10 cellular contexts compared by ENCODE assay signal in genomic region chr9:110340306-110340705, GRCh38. TPM values are rescaled to one million over a fixed set of nuclear protein-coding genes. Genes with fewer than 3 reads are reported as not detected.
DNase-seq lines count a peak whose midpoint lies in the region; ATAC-seq and TF ChIP-seq lines count a peak whose summit lies in the region.
"Had no signal": no experiment of that assay in that cellular context is flagged by ENCODE, and none has a peak within 500 bp of the region (broad histone marks: within the 10 kb centered on the region; RNA-seq: fewer than 3 reads in every experiment).

No MANE protein-coding gene starts in this region.

- POLR2A ChIA-PET in activated CD4-positive, alpha-beta T cell treated with anti-CD3 and anti-CD28 coated beads, Interleukin-2, amount 10 ng/mL, durations not matched to agents 7 days and 5 days (lab: Charles Lee) = no interaction called here

- H3K4me3 ChIP-seq in WERI-Rb-1 (ENCODE audit: low read depth, low read length) = no peak overlapping the region

- H3K9me3 ChIP-seq in WERI-Rb-1 (ENCODE audit: severe bottlenecking) = peaks cover 7% of the 10 kb centered on the region

- H3K4me3 Mint-ChIP-seq in Calu3 (ENCODE audit: low read depth, unreplicated experiment) = no peak overlapping the region
- no peak overlapping the region for H3K4me3 Mint-ChIP-seq in activated CD4-positive, alpha-beta T cell treated with anti-CD3 and anti-CD28 coated beads, Interleukin-2, amount 10 ng/mL, durations not matched to agents 7 days and 5 days
- H3K4me3 Mint-ChIP-seq: activated CD8-positive, alpha-beta T cell treated with anti-CD3 and anti-CD28 coated beads, Interleukin-2, amount 10 ng/mL, durations not matched to agents 7 days and 5 days; immature natural killer cell had no signal

- H3K9me3 Mint-ChIP-seq in Calu3 (ENCODE audit: low read depth, unreplicated experiment) = no peaks in the 10 kb centered on the region
- H3K9me3 Mint-ChIP-seq in activated CD4-positive, alpha-beta T cell treated with anti-CD3 and anti-CD28 coated beads, Interleukin-2, amount 10 ng/mL, durations not matched to agents 7 days and 5 days = no peaks in the 10 kb centered on the region
- H3K9me3 Mint-ChIP-seq: immature natural killer cell had no signal

- intact Hi-C loops in Calu3 (cut with micrococcal nuclease; ENCODE audit: unreplicated experiment) = loop anchor here (10.0 kb wide), 1 partner anchor 156 kb away; no protein-coding TSS in a partner anchor

- H3K27me3 Mint-ChIP-seq in Calu3 (ENCODE audit: unreplicated experiment) = no peaks in the 10 kb centered on the region
- H3K27me3 Mint-ChIP-seq in activated CD4-positive, alpha-beta T cell treated with anti-CD3 and anti-CD28 coated beads, Interleukin-2, amount 10 ng/mL, durations not matched to agents 7 days and 5 days = no peaks in the 10 kb centered on the region

- no peak overlapping the region for H3K27ac Mint-ChIP-seq in Calu3 (ENCODE audit: unreplicated experiment)
- H3K27ac Mint-ChIP-seq in activated CD4-positive, alpha-beta T cell treated with anti-CD3 and anti-CD28 coated beads, Interleukin-2, amount 10 ng/mL, durations not matched to agents 7 days and 5 days = no peak overlapping the region
- H3K27ac Mint-ChIP-seq: activated CD8-positive, alpha-beta T cell treated with anti-CD3 and anti-CD28 coated beads, Interleukin-2, amount 10 ng/mL, durations not matched to agents 7 days and 5 days; immature natural killer cell had no signal

- no peak overlapping the region for H3K27ac ChIP-seq in WERI-Rb-1

- no TSS peak for BruUV-seq in Calu3 (replicated peaks; lab: Mats Ljungman, UMichigan)

- H3K36me3 ChIP-seq in WERI-Rb-1 = no peaks in the 10 kb centered on the region

- TF ChIP-seq CTCF in Calu3 (IDR thresholded peaks at IDR 0.05; ENCODE audit: unreplicated experiment) (no peak), WERI-Rb-1 (IDR thresholded peaks at IDR 0.05; ENCODE audit: low read depth, low read length) (peak; percentile 30; the same call in 1 of the 2 replicates)

- H3K4me1 Mint-ChIP-seq in Calu3 (ENCODE audit: low read depth, unreplicated experiment) = no peaks in the 10 kb centered on the region
- H3K4me1 Mint-ChIP-seq in activated CD4-positive, alpha-beta T cell treated with anti-CD3 and anti-CD28 coated beads, Interleukin-2, amount 10 ng/mL, durations not matched to agents 7 days and 5 days = no peaks in the 10 kb centered on the region
- H3K4me1 Mint-ChIP-seq: immature natural killer cell had no signal

- CTCF ChIA-PET in Calu3 (lab: Charles Lee) = no interaction called here
- CTCF ChIA-PET in activated CD4-positive, alpha-beta T cell treated with anti-CD3 and anti-CD28 coated beads, Interleukin-2, amount 10 ng/mL, durations not matched to agents 7 days and 5 days (lab: Charles Lee) = no interaction called here

- DNase-seq in Calu3 (peak; percentile 2), HuH-7 (ENCODE audit: low spot score) (peak; percentile 11), WERI-Rb-1 (peak; percentile 9), iris pigment epithelial cell (ENCODE audit: low read depth) (peak; percentile 35)
- DNase-seq in activated effector memory CD4-positive, alpha-beta T cell treated with Interleukin-2 at 50 U/mL for 16 hours = no peak
- no peak for DNase-seq in activated naive CD4-positive, alpha-beta T cell treated with anti-CD3 and anti-CD28 coated beads, Interleukin-2, amount 50 U/mL, for 16 hours
- no peak for DNase-seq in activated CD4-positive, alpha-beta T cell treated with anti-CD3 and anti-CD28 coated beads, Interleukin-2, amount 10 ng/mL, durations not matched to agents 7 days and 5 days
- DNase-seq: activated CD8-positive, alpha-beta T cell treated with anti-CD3 and anti-CD28 coated beads, Interleukin-2, amount 10 ng/mL, durations not matched to agents 7 days and 5 days; immature natural killer cell had no signal

- no peaks in the 10 kb centered on the region for H3K36me3 Mint-ChIP-seq in Calu3 (ENCODE audit: insufficient read depth, unreplicated experiment)
- no peaks in the 10 kb centered on the region for H3K36me3 Mint-ChIP-seq in activated CD4-positive, alpha-beta T cell treated with anti-CD3 and anti-CD28 coated beads, Interleukin-2, amount 10 ng/mL, durations not matched to agents 7 days and 5 days (ENCODE audit: low read depth)
- H3K36me3 Mint-ChIP-seq: immature natural killer cell had no signal

- H3K27me3 ChIP-seq in WERI-Rb-1 (ENCODE audit: insufficient read depth, low read depth, severe bottlenecking) = peaks cover 79% of the 10 kb centered on the region

- no peak for ATAC-seq in GM18861 (IDR thresholded peaks at IDR 0.05; ENCODE audit: unreplicated experiment)
- ATAC-seq: activated CD8-positive, alpha-beta T cell treated with anti-CD3 and anti-CD28 coated beads, Interleukin-2, amount 10 ng/mL, durations not matched to agents 7 days and 5 days had no signal

RNA-seq across cellular contexts. Expression of gene TXNDC8, which starts 2.6 kb away (rescaled TPM):
- total RNA-seq in Calu3 (2022) = not detected in 2 replicates
- total RNA-seq in activated CD4-positive, alpha-beta T cell treated with anti-CD3 and anti-CD28 coated beads, Interleukin-2, amount 10 ng/mL, durations not matched to agents 7 days and 5 days = not detected
- total RNA-seq: activated CD8-positive, alpha-beta T cell treated with anti-CD3 and anti-CD28 coated beads, Interleukin-2, amount 10 ng/mL, durations not matched to agents 7 days and 5 days had no signal

Comparison
In these comparisons a context has a peak if more than half of its experiments do, and no peak if none do; other contexts are left out.
1. DNase-seq: peak in Calu3 (single experiment), HuH-7 (single experiment), WERI-Rb-1 (single experiment) and iris pigment epithelial cell (single experiment); none in activated effector memory CD4-positive, alpha-beta T cell treated with Interleukin-2 at 50 U/mL for 16 hours (single experiment), activated naive CD4-positive, alpha-beta T cell treated with anti-CD3 and anti-CD28 coated beads, Interleukin-2, amount 50 U/mL, for 16 hours (single experiment) and activated CD4-positive, alpha-beta T cell treated with anti-CD3 and anti-CD28 coated beads, Interleukin-2, amount 10 ng/mL, durations not matched to agents 7 days and 5 days (single experiment).